In genomic region chr1:1512425-1512824, GRCh38 we compare ENCODE assay signal across 1 cellular context.
TF ChIP-seq lines count a peak whose summit lies in the region.

No MANE protein-coding gene starts in this region.

TF ChIP-seq in GM12878, 131 proteins besides CTCF, POLR2A, EP300 and RAD21:
- TF ChIP-seq BHLHE40 (IDR thresholded peaks at IDR 0.05; ENCODE audit: borderline replicate concordance in 1 of 2, low read depth in 2 of 2, low read length in 1 of 2): peak in 1 of 2 experiments; percentile 50; a peak in 2 of 4 replicates
